ENCODE assay signal across 19 cellular contexts in genomic region chr4:28469387-28469786, GRCh38.
DNase-seq lines count a peak whose midpoint lies in the region; ATAC-seq and TF ChIP-seq lines count a peak whose summit lies in the region.
"Had no signal": no experiment of that assay in that cellular context is flagged by ENCODE, and none has a peak within 500 bp of the region (broad histone marks: within the 10 kb centered on the region; RNA-seq: fewer than 3 reads in every experiment).

No MANE protein-coding gene starts in this region.

- no peaks in the 10 kb centered on the region for H3K36me3 ChIP-seq in smooth muscle cell (ENCODE audit: low read depth)
- H3K36me3 ChIP-seq: BE2C, HAP-1 had no signal

- H3K27me3 ChIP-seq in smooth muscle cell (ENCODE audit: low read depth) = no peaks in the 10 kb centered on the region
- H3K27me3 ChIP-seq: BE2C had no signal

- H2AFZ ChIP-seq in smooth muscle cell (ENCODE audit: low read depth) = no peak overlapping the region

- H4K20me1 ChIP-seq in smooth muscle cell (ENCODE audit: low read depth) = no peaks in the 10 kb centered on the region

- H3K9ac ChIP-seq in smooth muscle cell (ENCODE audit: low read depth) = no peak overlapping the region

- H3F3A ChIP-seq in smooth muscle cell (ENCODE audit: low read depth) = no peaks in the 10 kb centered on the region

- H3K27ac ChIP-seq in smooth muscle cell (ENCODE audit: low read depth) = peak overlapping the region; percentile 49

- no peak overlapping the region for H3K4me3 ChIP-seq in fibroblast of mammary gland (ENCODE audit: control insufficient read depth, low read depth, low read length)
- H3K4me3 ChIP-seq in smooth muscle cell = no peak overlapping the region
- H3K4me3 ChIP-seq: HAP-1 had no signal

- TF ChIP-seq CTCF in fibroblast of mammary gland (conservative IDR thresholded peaks at IDR 0.05; ENCODE audit: control insufficient read depth, insufficient read depth, low read depth, low read length) = no peak
- TF ChIP-seq CTCF in smooth muscle cell (IDR thresholded peaks at IDR 0.05; ENCODE audit: borderline replicate concordance, insufficient read depth, poor library complexity, severe bottlenecking) = no peak

- peaks cover 8% of the 10 kb centered on the region for H3K4me1 ChIP-seq in smooth muscle cell (ENCODE audit: low read depth)
- H3K4me1 ChIP-seq: BE2C, HAP-1 had no signal

- no peak for ATAC-seq in HG03521 (IDR thresholded peaks at IDR 0.05; ENCODE audit: unreplicated experiment)

- no peaks in the 10 kb centered on the region for H3K79me2 ChIP-seq in smooth muscle cell (ENCODE audit: low read depth)

- DNase-seq in ELR (ENCODE audit: low read depth) = peak; percentile 48
- DNase-seq in LHCN-M2 (ENCODE audit: low read depth) = peak; percentile 39
- peak; percentile 22 for DNase-seq in fibroblast of mammary gland (ENCODE audit: low read depth)
- DNase-seq in smooth muscle cell (lab: John Stamatoyannopoulos, UW; ENCODE audit: unreplicated experiment) = no peak
- DNase-seq in kidney glomerular epithelial cell (lab: John Stamatoyannopoulos, UW) = no peak
- no peak for DNase-seq in stimulated activated CD4-positive, alpha-beta T cell treated with anti-CD3 and anti-CD28 coated beads, Interleukin-4, amount 100 ng/mL, for 4 hours
- DNase-seq: ACHN; BE2C; C1 segment of cervical spinal cord; CD4-positive, CD25-positive, alpha-beta regulatory T cell; CD8-positive, alpha-beta memory T cell; COR-L47; DMS 273 treated with DMSO at 0.1 percent for 48 hours; DMS53; DND-41; GDM1; KBM-7 had no signal

- WGBS in smooth muscle cell (ENCODE audit: low lambda C conversion rate) = 19% methylated on average over 1 of the region's 1 CpG

- H3K4me2 ChIP-seq in smooth muscle cell = peak overlapping the region; percentile 64

- no peaks in the 10 kb centered on the region for H3K9me3 ChIP-seq in smooth muscle cell (replicated peaks; ENCODE audit: low read depth)
- H3K9me3 ChIP-seq: BE2C, HAP-1 had no signal

Comparison
In these comparisons a context has a peak if more than half of its experiments do, and no peak if none do; other contexts are left out.
1. DNase-seq: peak in ELR (single experiment), LHCN-M2 (single experiment) and fibroblast of mammary gland (single experiment); none in smooth muscle cell (single experiment), kidney glomerular epithelial cell (single experiment) and stimulated activated CD4-positive, alpha-beta T cell treated with anti-CD3 and anti-CD28 coated beads, Interleukin-4, amount 100 ng/mL, for 4 hours (0 of 2).